Comparison of ENCODE assay signal across 20 cellular contexts in the genomic region with DNA sequence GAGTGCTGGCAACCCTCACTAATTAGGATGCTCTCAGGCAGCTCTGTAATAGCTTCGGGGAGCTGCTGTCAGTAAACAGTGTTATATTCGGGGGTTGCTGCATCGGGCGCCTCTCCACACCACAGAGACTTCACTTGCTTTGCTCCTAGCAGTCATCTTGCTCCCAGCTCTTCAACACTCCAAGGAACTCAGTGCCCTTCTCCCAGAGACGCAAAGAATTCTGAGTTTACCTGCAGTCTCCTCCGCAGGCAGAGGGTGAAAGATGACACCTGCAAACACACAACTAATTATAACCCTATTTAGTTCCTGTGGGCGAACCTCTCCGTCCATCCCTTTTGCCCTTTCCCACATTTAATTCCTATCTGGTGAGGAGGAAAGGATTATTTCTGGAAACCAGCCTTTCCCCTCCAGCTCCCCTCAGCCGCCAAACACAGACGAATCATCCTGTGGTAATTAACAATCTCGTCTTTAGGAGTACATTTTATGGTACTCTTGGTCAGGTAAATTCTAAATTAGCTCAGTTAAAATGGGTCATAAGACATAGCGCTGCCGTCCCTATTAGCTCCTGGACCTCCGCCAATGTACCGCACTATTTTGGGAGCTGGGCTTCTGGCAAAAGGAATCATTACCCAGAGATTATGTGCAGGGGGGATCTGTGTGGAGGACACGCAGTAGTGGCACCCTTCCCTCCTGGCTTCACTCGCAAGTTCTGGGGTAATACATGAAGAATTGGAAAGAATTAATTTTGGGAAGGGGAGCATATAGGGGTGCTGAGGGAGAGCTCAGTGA.
DNase-seq lines count a peak whose midpoint lies in the region; ATAC-seq, FAIRE-seq and TF ChIP-seq lines count a peak whose summit lies in the region.
"Had no signal": no experiment of that assay in that cellular context is flagged by ENCODE, and none has a peak within 500 bp of the region (broad histone marks: within the 10 kb centered on the region; RNA-seq: fewer than 3 reads in every experiment).

No MANE protein-coding gene starts in this region.

- H3K4me1 Mint-ChIP-seq in GM23338 = peaks cover 23% of the 10 kb centered on the region
- H3K4me1 Mint-ChIP-seq: activated CD8-positive, alpha-beta memory T cell treated with anti-CD3 and anti-CD28 coated beads, Interleukin-2, amount 10 ng/mL, durations not matched to agents 7 days and 5 days; activated naive CD8-positive, alpha-beta T cell treated with anti-CD3 and anti-CD28 coated beads, Interleukin-2, amount 10 ng/mL, durations not matched to agents 7 days and 5 days; CD8-positive, alpha-beta memory T cell had no signal

- TF ChIP-seq CTCF in GM23338 (conservative IDR thresholded peaks at IDR 0.05; ENCODE audit: low read depth in 2 of 2) (no peak), keratinocyte (optimal IDR thresholded peaks at IDR 0.05 in 1 of 3, IDR thresholded peaks at IDR 0.05 in 1 of 3, conservative IDR thresholded peaks at IDR 0.05 in 1 of 3; ENCODE audit: extremely low read depth in 1 of 3, insufficient read depth in 2 of 3, low read length in 3 of 3) (no peak), GM13977 (IDR thresholded peaks at IDR 0.05; ENCODE audit: extremely low read depth, insufficient read depth, missing control alignments) (no peak)

- H4K20me1 ChIP-seq in GM23338 (replicated peaks; ENCODE audit: insufficient read depth) = no peaks in the 10 kb centered on the region
- no peaks in the 10 kb centered on the region for H4K20me1 ChIP-seq in keratinocyte (ENCODE audit: control insufficient read depth, extremely low read depth, insufficient read depth, low read length)

- no peaks in the 10 kb centered on the region for H3K9me3 ChIP-seq in keratinocyte (ENCODE audit: control insufficient read depth, low read depth, low read length)
- H3K9me3 ChIP-seq: HAP-1 had no signal

- peak; percentile 76 for ATAC-seq in GM23338
- ATAC-seq: activated CD8-positive, alpha-beta memory T cell treated with anti-CD3 and anti-CD28 coated beads, Interleukin-2, amount 10 ng/mL, durations not matched to agents 7 days and 5 days had no signal

- no peaks in the 10 kb centered on the region for H3K9me1 ChIP-seq in keratinocyte (ENCODE audit: control insufficient read depth, extremely low read depth, insufficient read depth, low read length)

- DNase-seq in GM23338 (ENCODE audit: low spot score) (peak; percentile 56), NCI-H146 (lab: John Stamatoyannopoulos, UW) (peak; percentile 21), astrocyte of the hippocampus (ENCODE audit: low read depth, low spot score) (peak; percentile 28), keratinocyte (ENCODE audit: low read depth, low spot score) (no peak), globus pallidus (ENCODE audit: low spot score) (no peak), DMS 273 (lab: John Stamatoyannopoulos, UW; ENCODE audit: unreplicated experiment) (no peak), GM13977 (ENCODE audit: low spot score) (no peak)
- no peak for DNase-seq in activated naive CD4-positive, alpha-beta T cell (lab: John Stamatoyannopoulos, UW)
- DNase-seq: activated CD4-positive, alpha-beta T cell treated with anti-CD3 and anti-CD28 coated beads for 48 hours; activated CD8-positive, alpha-beta memory T cell treated with anti-CD3 and anti-CD28 coated beads, Interleukin-2, amount 10 ng/mL, durations not matched to agents 7 days and 5 days; activated naive CD8-positive, alpha-beta T cell treated with anti-CD3 and anti-CD28 coated beads, Interleukin-2, amount 10 ng/mL, durations not matched to agents 7 days and 5 days; CD8-positive, alpha-beta memory T cell; DMS79; islet precursor cell; Karpas-422; stimulated activated CD4-positive, alpha-beta T cell treated with anti-CD3 and anti-CD28 coated beads, Interleukin-12 subunit alpha, Interleukin-12 subunit beta, amount 100 ng/mL, for 4 hours had no signal

- peaks cover 10% of the 10 kb centered on the region; the same call in 1 of the 2 replicates for H3K9me2 ChIP-seq in GM23338 (ENCODE audit: insufficient read depth)

- H2AFZ ChIP-seq in GM23338 (peak overlapping the region; percentile 15; the same call in 1 of the 2 replicates), keratinocyte (ENCODE audit: control insufficient read depth, low read length) (peak overlapping the region; percentile 17)

- FAIRE-seq in keratinocyte (lab: Jason Lieb, UNC) = no peak
- FAIRE-seq: colon had no signal

- H3K27ac ChIP-seq in GM23338 (ENCODE audit: low read depth) (no peak overlapping the region), keratinocyte (ENCODE audit: control insufficient read depth, insufficient read depth, low read length) (no peak overlapping the region)

- peak overlapping the region; percentile 38 for H3K9ac ChIP-seq in keratinocyte (ENCODE audit: control insufficient read depth, extremely low read depth, insufficient read depth, low read length)

- no peaks in the 10 kb centered on the region for H3K36me3 Mint-ChIP-seq in GM23338 (ENCODE audit: low read depth)
- H3K36me3 Mint-ChIP-seq: activated CD8-positive, alpha-beta memory T cell treated with anti-CD3 and anti-CD28 coated beads, Interleukin-2, amount 10 ng/mL, durations not matched to agents 7 days and 5 days; activated naive CD8-positive, alpha-beta T cell treated with anti-CD3 and anti-CD28 coated beads, Interleukin-2, amount 10 ng/mL, durations not matched to agents 7 days and 5 days; brain; CD8-positive, alpha-beta memory T cell; type B pancreatic cell had no signal

- H3F3A ChIP-seq in GM23338 (replicated peaks; ENCODE audit: low read depth) = no peaks in the 10 kb centered on the region

- no peak overlapping the region for H3K4me3 Mint-ChIP-seq in GM23338
- H3K4me3 Mint-ChIP-seq: activated CD8-positive, alpha-beta memory T cell treated with anti-CD3 and anti-CD28 coated beads, Interleukin-2, amount 10 ng/mL, durations not matched to agents 7 days and 5 days; activated naive CD8-positive, alpha-beta T cell treated with anti-CD3 and anti-CD28 coated beads, Interleukin-2, amount 10 ng/mL, durations not matched to agents 7 days and 5 days; brain; CD8-positive, alpha-beta memory T cell; type B pancreatic cell had no signal

- no peaks in the 10 kb centered on the region for H3K9me3 Mint-ChIP-seq in GM23338
- H3K9me3 Mint-ChIP-seq: activated naive CD8-positive, alpha-beta T cell treated with anti-CD3 and anti-CD28 coated beads, Interleukin-2, amount 10 ng/mL, durations not matched to agents 7 days and 5 days; type B pancreatic cell had no signal

- H3K27me3 Mint-ChIP-seq in GM23338 (ENCODE audit: insufficient read depth, low read depth, poor library complexity) = no peaks in the 10 kb centered on the region

- dilution Hi-C loops in keratinocyte (cut with MboI; ENCODE audit: extremely low pct_ligation_motif_present, low sequenced_read_pairs) = no loop called here

- H3K4me3 ChIP-seq in GM23338 (no peak overlapping the region; the same call in 1 of the 2 replicates), keratinocyte (ENCODE audit: control insufficient read depth in 2 of 3, extremely low read depth in 1 of 3, insufficient read depth in 2 of 3, low read depth in 1 of 3, low read length in 3 of 3) (peak overlapping the region in 2 of 3 experiments; percentile 41 to 57)
- H3K4me3 ChIP-seq: HAP-1 had no signal

- in situ Hi-C loops in GM13977 (cut with MboI; ENCODE audit: low pct_unique_long_range_greater_than_20kb, low sequenced_read_pairs, unreplicated experiment) = loop anchor here (25.0 kb wide), 1 partner anchor 104 kb away; no protein-coding TSS in a partner anchor

- H3K27ac Mint-ChIP-seq in GM23338 = no peak overlapping the region
- H3K27ac Mint-ChIP-seq: activated CD8-positive, alpha-beta memory T cell treated with anti-CD3 and anti-CD28 coated beads, Interleukin-2, amount 10 ng/mL, durations not matched to agents 7 days and 5 days; activated naive CD8-positive, alpha-beta T cell treated with anti-CD3 and anti-CD28 coated beads, Interleukin-2, amount 10 ng/mL, durations not matched to agents 7 days and 5 days; brain; CD8-positive, alpha-beta memory T cell; type B pancreatic cell had no signal

- no peaks in the 10 kb centered on the region for H3K36me3 ChIP-seq in GM23338 (ENCODE audit: insufficient read depth)
- no peaks in the 10 kb centered on the region for H3K36me3 ChIP-seq in keratinocyte (ENCODE audit: control insufficient read depth in 2 of 2, extremely low read depth in 1 of 2, insufficient read depth in 2 of 2, low read length in 2 of 2)
- H3K36me3 ChIP-seq: HAP-1 had no signal

- peak overlapping the region; percentile 59 for H3K4me2 ChIP-seq in GM23338
- peak overlapping the region; percentile 91 for H3K4me2 ChIP-seq in keratinocyte (ENCODE audit: control insufficient read depth, extremely low read depth, insufficient read depth, low read depth, low read length)

- 0 out of 2 replicates have a peak, but pooled peaks cover 2% of the 10 kb centered on the region for H3K27me3 ChIP-seq in GM23338 (ENCODE audit: insufficient read depth)
- H3K27me3 ChIP-seq in keratinocyte (ENCODE audit: control insufficient read depth, extremely low read depth, insufficient read depth, low read length) = no peaks in the 10 kb centered on the region

- H3K79me2 ChIP-seq in GM23338 (replicated peaks; ENCODE audit: insufficient read depth) = no peaks in the 10 kb centered on the region
- no peaks in the 10 kb centered on the region for H3K79me2 ChIP-seq in keratinocyte (ENCODE audit: control insufficient read depth, insufficient read depth, low read length)

- peaks cover 18% of the 10 kb centered on the region for H3K4me1 ChIP-seq in GM23338 (ENCODE audit: insufficient read depth)
- peaks cover 17% of the 10 kb centered on the region for H3K4me1 ChIP-seq in keratinocyte (ENCODE audit: control insufficient read depth, extremely low read depth, insufficient read depth, low read length)

TF ChIP-seq in GM23338, 12 proteins besides CTCF, POLR2A, EP300 and RAD21 (continues in another document):
- TF ChIP-seq NANOG (IDR thresholded peaks at IDR 0.05; ENCODE audit: borderline replicate concordance) (no peak), JUNB (IDR thresholded peaks at IDR 0.05; ENCODE audit: unreplicated experiment) (no peak)

Comparison
In these comparisons a context has a peak if more than half of its experiments do, and no peak if none do; other contexts are left out.
1. DNase-seq: peak in GM23338 (single experiment), NCI-H146 (single experiment) and astrocyte of the hippocampus (single experiment); none in keratinocyte (single experiment), globus pallidus (single experiment), DMS 273 (single experiment), activated naive CD4-positive, alpha-beta T cell (0 of 4) and GM13977 (single experiment).